Comparison of ENCODE assay signal across 1 cellular context in the genomic region with DNA sequence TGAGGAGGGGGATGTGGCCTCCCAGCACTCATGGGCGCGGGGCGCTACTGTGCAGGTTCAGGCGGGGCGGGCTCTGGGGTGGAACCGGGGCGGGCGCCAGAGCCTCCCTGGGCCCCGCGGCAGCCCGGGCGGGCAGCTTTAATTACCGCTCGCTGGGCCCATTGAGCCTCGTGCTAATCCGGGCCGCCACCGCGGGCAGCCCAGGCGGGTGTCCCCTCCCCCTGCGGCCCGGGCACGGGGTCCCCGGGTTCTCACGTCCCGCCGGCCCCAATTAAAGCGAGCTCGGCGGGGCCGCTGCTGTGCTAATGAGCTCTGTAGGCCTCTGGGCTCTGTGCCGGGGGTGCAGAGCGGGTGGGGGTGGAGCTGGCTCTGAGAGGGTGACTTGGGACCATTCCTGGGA.
TF ChIP-seq lines count a peak whose summit lies in the region.

No MANE protein-coding gene starts in this region.

TF ChIP-seq in HepG2, 621 proteins besides CTCF, POLR2A, EP300 and RAD21:
- TF ChIP-seq ATM (IDR thresholded peaks at IDR 0.05; ENCODE audit: borderline replicate concordance) (no peak), ZNF253 (CRISPR knock-in tag; IDR thresholded peaks at IDR 0.05; ENCODE audit: borderline replicate concordance) (no peak), GZF1 (CRISPR knock-in tag; IDR thresholded peaks at IDR 0.05) (no peak), ZBTB38 (CRISPR knock-in tag; IDR thresholded peaks at IDR 0.05) (no peak), ZNF773 (CRISPR knock-in tag; IDR thresholded peaks at IDR 0.05; ENCODE audit: borderline replicate concordance) (no peak), AGO2 (optimal IDR thresholded peaks at IDR 0.05; ENCODE audit: low read depth, low read length) (peak; percentile 67), ZBTB33 (CRISPR knock-in tag; IDR thresholded peaks at IDR 0.05) (peak; percentile 82; the same call in 1 of the 2 replicates), MED13 (CRISPR knock-in tag; IDR thresholded peaks at IDR 0.05) (no peak), SAFB2 (CRISPR knock-in tag; IDR thresholded peaks at IDR 0.05; ENCODE audit: borderline replicate concordance, low read depth) (no peak), SP1 (IDR thresholded peaks at IDR 0.05) (no peak), SP1 (CRISPR knock-in tag; IDR thresholded peaks at IDR 0.05) (no peak), MTA3 (CRISPR knock-in tag; IDR thresholded peaks at IDR 0.05) (no peak), ZNF329 (CRISPR knock-in tag; IDR thresholded peaks at IDR 0.05; ENCODE audit: low read depth) (no peak), ATF7-NPFF (CRISPR knock-in tag; IDR thresholded peaks at IDR 0.05; ENCODE audit: low read depth) (no peak), ZBTB39 (CRISPR knock-in tag; IDR thresholded peaks at IDR 0.05) (no peak), TCF7L2 (IDR thresholded peaks at IDR 0.05; ENCODE audit: low read depth, low read length) (no peak), EEA1 (CRISPR knock-in tag; IDR thresholded peaks at IDR 0.05; ENCODE audit: borderline replicate concordance) (no peak), RBFOX2 (IDR thresholded peaks at IDR 0.05; ENCODE audit: low read depth, low read length) (peak; percentile 57; the same call in 1 of the 2 replicates), ZC3H13 (CRISPR knock-in tag; IDR thresholded peaks at IDR 0.05) (no peak), CHD4 (IDR thresholded peaks at IDR 0.05; ENCODE audit: borderline replicate concordance, low read length) (no peak), ZBTB49 (CRISPR knock-in tag; IDR thresholded peaks at IDR 0.05; ENCODE audit: borderline replicate concordance) (no peak), REL (CRISPR knock-in tag; conservative IDR thresholded peaks at IDR 0.05) (no peak), ZNF432 (CRISPR knock-in tag; IDR thresholded peaks at IDR 0.05; ENCODE audit: borderline replicate concordance) (no peak), ZNF619 (CRISPR knock-in tag; IDR thresholded peaks at IDR 0.05) (no peak), ZFP82 (CRISPR knock-in tag; IDR thresholded peaks at IDR 0.05; ENCODE audit: borderline replicate concordance) (no peak), ETV5 (CRISPR knock-in tag; IDR thresholded peaks at IDR 0.05; ENCODE audit: borderline replicate concordance) (no peak), TBX3 (IDR thresholded peaks at IDR 0.05; ENCODE audit: borderline replicate concordance) (no peak), ATAD3A (CRISPR knock-in tag; IDR thresholded peaks at IDR 0.05) (no peak), ZNF543 (CRISPR knock-in tag; IDR thresholded peaks at IDR 0.05) (no peak), ZNF337 (CRISPR knock-in tag; IDR thresholded peaks at IDR 0.05; ENCODE audit: borderline replicate concordance, low read depth) (no peak), CBX5 (CRISPR knock-in tag; IDR thresholded peaks at IDR 0.05; ENCODE audit: borderline replicate concordance) (no peak), ZNF839 (CRISPR knock-in tag; IDR thresholded peaks at IDR 0.05; ENCODE audit: borderline replicate concordance) (0 out of 2 replicates have a peak, but pooled peaks have one; percentile 17)
- TF ChIP-seq, protein P1, sequence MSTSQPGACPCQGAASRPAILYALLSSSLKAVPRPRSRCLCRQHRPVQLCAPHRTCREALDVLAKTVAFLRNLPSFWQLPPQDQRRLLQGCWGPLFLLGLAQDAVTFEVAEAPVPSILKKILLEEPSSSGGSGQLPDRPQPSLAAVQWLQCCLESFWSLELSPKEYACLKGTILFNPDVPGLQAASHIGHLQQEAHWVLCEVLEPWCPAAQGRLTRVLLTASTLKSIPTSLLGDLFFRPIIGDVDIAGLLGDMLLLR (CRISPR knock-in tag; IDR thresholded peaks at IDR 0.05) = no peak
